ENCODE assay signal across 8 cellular contexts in genomic region chr6:85675030-85675819, GRCh38. TPM values are rescaled to one million over a fixed set of nuclear protein-coding genes. Genes with fewer than 3 reads are reported as not detected.
DNase-seq lines count a peak whose midpoint lies in the region; ATAC-seq and TF ChIP-seq lines count a peak whose summit lies in the region.

No MANE protein-coding gene starts in this region.

- peaks cover 27% of the 10 kb centered on the region for H3K4me1 ChIP-seq in mucosa of descending colon (ENCODE audit: low read depth)

- no peaks in the 10 kb centered on the region for H3K9me3 Mint-ChIP-seq in CD4-positive, alpha-beta T cell
- no peaks in the 10 kb centered on the region for H3K9me3 Mint-ChIP-seq in IgD-negative memory B cell

- CTCF ChIA-PET in CD4-positive, alpha-beta T cell (lab: Charles Lee) = interaction anchor here (1.6 to 3.0 kb wide), 2 partner anchors 32 to 63 kb away, joined by 4 to 14 read pairs; partner anchors contain the start of gene SYNCRIP

- no peak for TF ChIP-seq CTCF in CD4-positive, alpha-beta T cell (IDR thresholded peaks at IDR 0.05)
- no peak for TF ChIP-seq CTCF in astrocyte of the spinal cord (IDR thresholded peaks at IDR 0.05; ENCODE audit: low read depth, low read length)
- no peak for TF ChIP-seq CTCF in mucosa of descending colon (IDR thresholded peaks at IDR 0.05)
- no peak for TF ChIP-seq CTCF in GM13976 (IDR thresholded peaks at IDR 0.05; ENCODE audit: borderline replicate concordance, control extremely low read depth, extremely low read depth, insufficient read depth, missing control alignments)

- no peaks in the 10 kb centered on the region for H3K27me3 ChIP-seq in CD4-positive, alpha-beta T cell (ENCODE audit: control insufficient read depth, insufficient read depth, low read length)

- peak overlapping the region; percentile 10 for H3K27ac ChIP-seq in CD4-positive, alpha-beta T cell (ENCODE audit: low read depth, low read length)

- H3K4me3 ChIP-seq in astrocyte of the spinal cord (ENCODE audit: low read depth, low read length) (peak overlapping the region; percentile 99), mucosa of descending colon (no peak overlapping the region)

- no peaks in the 10 kb centered on the region for H3K9me3 ChIP-seq in CD4-positive, alpha-beta T cell (ENCODE audit: control insufficient read depth, low read length)
- no peaks in the 10 kb centered on the region for H3K9me3 ChIP-seq in mucosa of descending colon

- H3K4me1 Mint-ChIP-seq in CD4-positive, alpha-beta T cell (ENCODE audit: low read depth) = peaks cover 74% of the 10 kb centered on the region
- peaks cover 36 to 54% (median 44%) of the 10 kb centered on the region in 3 donors for H3K4me1 Mint-ChIP-seq in IgD-negative memory B cell

- H3K27me3 Mint-ChIP-seq in CD4-positive, alpha-beta T cell = no peaks in the 10 kb centered on the region
- no peaks in the 10 kb centered on the region for H3K27me3 Mint-ChIP-seq in IgD-negative memory B cell

- POLR2A ChIA-PET in CD4-positive, alpha-beta T cell (lab: Charles Lee) = interaction anchor here (0.7 to 5.8 kb wide), 6 partner anchors 11 to 82 kb away, joined by 3 to 849 read pairs (median 3); partner anchors contain the start of gene SYNCRIP

- H3K36me3 ChIP-seq in mucosa of descending colon (ENCODE audit: low read depth) = no peaks in the 10 kb centered on the region

- peak overlapping the region; percentile 98 for H3K4me3 Mint-ChIP-seq in CD4-positive, alpha-beta T cell
- peak overlapping the region in 3 of 4 donors; percentile 97 to 98 (median 98) for H3K4me3 Mint-ChIP-seq in IgD-negative memory B cell

- H3K27ac Mint-ChIP-seq in CD4-positive, alpha-beta T cell = peak overlapping the region; percentile 97
- H3K27ac Mint-ChIP-seq in IgD-negative memory B cell = peak overlapping the region in 2 of 3 donors; percentile 87 to 94

- peaks cover 68% of the 10 kb centered on the region for H3K36me3 Mint-ChIP-seq in CD4-positive, alpha-beta T cell (ENCODE audit: low read depth)
- peaks cover 4% of the 10 kb centered on the region for H3K36me3 Mint-ChIP-seq in IgD-negative memory B cell

- ATAC-seq in CD4-positive, alpha-beta T cell (ENCODE audit: poor library complexity) = no peak
- ATAC-seq in mucosa of descending colon = peak; percentile 12

- no peak for DNase-seq in CD4-positive, alpha-beta T cell
- peak; percentile 71 for DNase-seq in astrocyte of the spinal cord (ENCODE audit: low read depth, low spot score)
- no peak for DNase-seq in mucosa of descending colon
- no peak for DNase-seq in DMS153 treated with DMSO at 0.1 percent for 48 hours (lab: John Stamatoyannopoulos, UW; ENCODE audit: unreplicated experiment)
- DNase-seq in NCI-H1436 (lab: John Stamatoyannopoulos, UW) = no peak
- DNase-seq in GM13976 (ENCODE audit: low spot score) = no peak
- DNase-seq in GM19238 (ENCODE audit: insufficient read length, low spot score) = no peak

- in situ Hi-C loops in astrocyte of the spinal cord (cut with HindIII; ENCODE audit: low sequenced_read_pairs) = no loop called here
- in situ Hi-C loops in GM13976 (cut with MboI; ENCODE audit: low sequenced_read_pairs, unreplicated experiment) = loop anchor here (5.0 kb wide), 1 partner anchor 33 kb away; the partner anchor contains the start of gene SYNCRIP

- intact Hi-C loops in CD4-positive, alpha-beta T cell (cut with DNase I, micrococcal nuclease) = loop anchor here (5.0 to 10.0 kb wide), 3 partner anchors 50 to 320 kb away; partner anchors contain the start of gene SNX14 (in 1 of the 2)
- intact Hi-C loops in mucosa of descending colon (cut with DNase I, micrococcal nuclease) = loop anchor here in 1 of 2 donors (5.0 kb wide), 1 partner anchor 33 kb away; the partner anchor contains the start of gene SYNCRIP

RNA-seq across cellular contexts. Expression of gene SYNCRIP, which starts 32.5 kb away (rescaled TPM):
- total RNA-seq in CD4-positive, alpha-beta T cell = 10 to 100 TPM; 53.2 to 58.3 TPM
- polyA plus RNA-seq in IgD-negative memory B cell = 69.4 TPM
- 100 to 1,000 TPM in 1 of 3 donors, 10 to 100 TPM in 2; 55.8 to 127 (median 92.7) TPM for total RNA-seq in mucosa of descending colon
